ENCODE assay signal across 19 cellular contexts in the genomic region with DNA sequence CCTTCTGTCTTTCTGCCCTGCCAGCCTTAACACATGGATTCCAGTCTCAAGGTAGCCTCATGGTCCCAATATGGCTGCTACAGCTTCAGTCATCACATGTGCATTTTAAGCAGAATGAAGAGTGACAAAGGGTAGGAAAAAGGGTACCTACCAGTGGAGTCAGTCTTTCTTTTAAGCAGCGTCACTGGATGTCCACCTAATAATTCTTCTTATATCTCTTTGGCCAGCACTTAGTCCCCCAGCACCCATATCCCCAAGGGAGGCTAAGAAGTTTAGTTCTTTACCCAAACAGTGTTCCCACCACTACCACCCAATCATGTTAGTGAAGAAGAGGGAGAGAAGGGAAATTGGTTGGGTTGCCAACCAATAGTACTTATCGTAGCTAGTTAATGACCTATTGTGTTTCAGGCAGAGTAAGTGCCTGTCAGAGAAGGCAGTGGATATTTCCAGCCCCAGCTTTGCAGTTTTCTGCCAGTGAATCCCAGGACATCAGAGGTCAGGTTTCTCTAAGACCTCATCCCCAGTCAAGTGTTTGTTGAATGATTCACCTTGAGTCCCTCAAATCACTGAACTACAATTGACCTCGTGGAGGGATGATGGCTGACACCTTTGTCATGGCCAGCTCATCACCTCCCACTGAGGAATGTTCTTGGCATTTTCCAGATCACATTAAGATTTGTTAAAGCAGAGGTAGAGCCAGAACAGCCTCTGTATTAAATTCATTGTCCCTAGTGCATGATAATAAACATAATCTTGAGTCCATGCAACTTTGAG.
DNase-seq lines count a peak whose midpoint lies in the region; ATAC-seq, FAIRE-seq and TF ChIP-seq lines count a peak whose summit lies in the region.
"Had no signal": no experiment of that assay in that cellular context is flagged by ENCODE, and none has a peak within 500 bp of the region (broad histone marks: within the 10 kb centered on the region; RNA-seq: fewer than 3 reads in every experiment).

No MANE protein-coding gene starts in this region.

- DNase-seq in AG10803 (ENCODE audit: low read depth): peak; percentile 32
- peak; percentile 67 for DNase-seq in HTR-8/SVneo (ENCODE audit: insufficient read length, low spot score)
- peak; percentile 71 for DNase-seq in astrocyte of the hippocampus (ENCODE audit: low read depth, low spot score)
- peak; percentile 98 for DNase-seq in kidney glomerular epithelial cell (lab: John Stamatoyannopoulos, UW)
- no peak for DNase-seq in nucleus accumbens (lab: John Stamatoyannopoulos, UW)
- no peak for DNase-seq in NCI-H345 (lab: John Stamatoyannopoulos, UW)
- DNase-seq in HCEC 1CT: no peak
- DNase-seq: activated CD4-positive, alpha-beta T cell treated with anti-CD3 and anti-CD28 coated beads, Interleukin-2, amount 10 ng/mL, durations not matched to agents 7 days and 5 days; activated T-cell treated with anti-CD3 and anti-CD28 coated beads, Interleukin-2, amount 50 U/mL, for 72 hours; CD4-positive, CD25-positive, alpha-beta regulatory T cell; GDM1; head of caudate nucleus; left lung; nephron progenitor cell; RPMI8226; sigmoid colon; stimulated activated naive CD8-positive, alpha-beta T cell treated with anti-CD3 and anti-CD28 coated beads, Interleukin-15, amount 100 ng/mL, for 72 hours had no signal

- no peak overlapping the region for H3K4me3 ChIP-seq in AG10803 (ENCODE audit: low read length)
- H3K4me3 ChIP-seq: cardiac muscle cell, left lung, sigmoid colon had no signal

- no peak for ATAC-seq in GM18517 (IDR thresholded peaks at IDR 0.05; ENCODE audit: unreplicated experiment)
- ATAC-seq: activated T-cell treated with anti-CD3 and anti-CD28 coated beads, Interleukin-2, amount 50 U/mL, for 72 hours; left lung; stimulated activated naive CD8-positive, alpha-beta T cell treated with anti-CD3 and anti-CD28 coated beads, Interleukin-15, amount 100 ng/mL, for 72 hours had no signal

- peak; percentile 62 for FAIRE-seq in HTR-8/SVneo (lab: Jason Lieb, UNC)

- no peak for TF ChIP-seq CTCF in AG10803 (conservative IDR thresholded peaks at IDR 0.05; ENCODE audit: low read length)

Comparison
In these comparisons a context has a peak if more than half of its experiments do, and no peak if none do; other contexts are left out.
1. DNase-seq: peak in AG10803 (single experiment), HTR-8/SVneo (single experiment), astrocyte of the hippocampus (single experiment) and kidney glomerular epithelial cell (single experiment); none in nucleus accumbens (0 of 56), NCI-H345 (single experiment) and HCEC 1CT (single experiment).